In genomic region chr2:104078431-104079157, GRCh38 we compare ENCODE assay signal across 21 cellular contexts.
A peak's percentile ranks its signal among the peaks of the same experiment; 100 is the strongest.
DNase-seq lines count a peak whose midpoint lies in the region; ATAC-seq, FAIRE-seq and TF ChIP-seq lines count a peak whose summit lies in the region.
"Had no signal": no experiment of that assay in that cellular context is flagged by ENCODE, and none has a peak within 500 bp of the region (broad histone marks: within the 10 kb centered on the region; RNA-seq: fewer than 3 reads in every experiment).

No MANE protein-coding gene starts in this region.

- peak; percentile 53 to 64; a peak in 3 of 6 replicates for ATAC-seq in A549
- no peak for ATAC-seq in GM18858 (IDR thresholded peaks at IDR 0.05; ENCODE audit: unreplicated experiment)
- ATAC-seq: activated CD8-positive, alpha-beta T cell treated with anti-CD3 and anti-CD28 coated beads, Interleukin-2, amount 10 ng/mL, durations not matched to agents 7 days and 5 days; GM12878; T-cell had no signal

- peaks cover 3% of the 10 kb centered on the region for H3K36me3 Mint-ChIP-seq in brain
- H3K36me3 Mint-ChIP-seq: activated naive CD8-positive, alpha-beta T cell; T-cell had no signal

- TF ChIP-seq RAD21 in A549 (conservative IDR thresholded peaks at IDR 0.05 in 1 of 2, IDR thresholded peaks at IDR 0.05 in 1 of 2) = peak in 1 of 2 experiments; percentile 32; a peak in 2 of 5 replicates

- H2BK15ac ChIP-seq in mesendoderm (replicated peaks; ENCODE audit: low read depth) (no peak overlapping the region), mesenchymal stem cell (ENCODE audit: low read depth, poor library complexity, severe bottlenecking) (no peak overlapping the region)

- H3K79me1 ChIP-seq in mesendoderm (ENCODE audit: low read length) (no peaks in the 10 kb centered on the region), mesenchymal stem cell (replicated peaks; ENCODE audit: low read length, poor library complexity, severe bottlenecking) (no peaks in the 10 kb centered on the region)

- no peak for TF ChIP-seq POLR2A in A549 (IDR thresholded peaks at IDR 0.05; ENCODE audit: low read length)

- H4K5ac ChIP-seq in mesendoderm (ENCODE audit: low read length) = no peak overlapping the region

- H3K4me2 ChIP-seq in A549 (no peak overlapping the region), mesendoderm (ENCODE audit: low read length) (no peak overlapping the region), mesenchymal stem cell (ENCODE audit: low read length, poor library complexity, severe bottlenecking) (no peak overlapping the region)

- no peak overlapping the region for H3K27ac ChIP-seq in A549
- no peak overlapping the region for H3K27ac ChIP-seq in mesendoderm (ENCODE audit: low read depth, low read length)
- H3K27ac ChIP-seq in mesenchymal stem cell (ENCODE audit: low read length, poor library complexity, severe bottlenecking) = no peak overlapping the region
- H3K27ac ChIP-seq: brain microvascular endothelial cell, esophagus muscularis mucosa, RWPE1 had no signal

- H3K4ac ChIP-seq in mesendoderm (ENCODE audit: low read depth, low read length) = no peak overlapping the region
- H3K4ac ChIP-seq in mesenchymal stem cell (ENCODE audit: low read depth in 1 of 2, low read length in 2 of 2) = no peak overlapping the region

- peak; percentile 35 for TF ChIP-seq CTCF in A549 (IDR thresholded peaks at IDR 0.05)
- peak; percentile 17 to 43 for TF ChIP-seq CTCF in brain (conservative IDR thresholded peaks at IDR 0.05)

- H3K23ac ChIP-seq in mesendoderm (ENCODE audit: low read length) (no peak overlapping the region), mesenchymal stem cell (ENCODE audit: low read length in 2 of 2) (no peak overlapping the region)

- H3K4me3 Mint-ChIP-seq in brain = no peak overlapping the region
- H3K4me3 Mint-ChIP-seq: activated CD8-positive, alpha-beta T cell treated with anti-CD3 and anti-CD28 coated beads, Interleukin-2, amount 10 ng/mL, durations not matched to agents 7 days and 5 days; activated naive CD8-positive, alpha-beta T cell; T-cell had no signal

- no peak overlapping the region for H3K14ac ChIP-seq in mesenchymal stem cell (ENCODE audit: low read length in 2 of 2)

- no peaks in the 10 kb centered on the region for H3K36me3 ChIP-seq in H7 (replicated peaks; ENCODE audit: control insufficient read depth, insufficient read depth, low read length)
- H3K36me3 ChIP-seq in mesendoderm (ENCODE audit: control insufficient read depth, insufficient read depth, low read length) = no peaks in the 10 kb centered on the region
- H3K36me3 ChIP-seq in mesenchymal stem cell (ENCODE audit: control insufficient read depth in 1 of 2, insufficient read depth in 2 of 2, low read depth in 1 of 2, low read length in 2 of 2) = peaks cover 0 to 2% of the 10 kb centered on the region in 2 experiments
- H3K36me3 ChIP-seq: brain microvascular endothelial cell, esophagus muscularis mucosa had no signal

- no peaks in the 10 kb centered on the region for H3K4me1 Mint-ChIP-seq in brain
- H3K4me1 Mint-ChIP-seq: T-cell had no signal

- no peak overlapping the region for H2AK5ac ChIP-seq in mesendoderm (ENCODE audit: low read length)
- no peak overlapping the region for H2AK5ac ChIP-seq in mesenchymal stem cell (ENCODE audit: low read length, severe bottlenecking)

- no peak overlapping the region for H3K27ac Mint-ChIP-seq in brain
- H3K27ac Mint-ChIP-seq: activated CD8-positive, alpha-beta T cell treated with anti-CD3 and anti-CD28 coated beads, Interleukin-2, amount 10 ng/mL, durations not matched to agents 7 days and 5 days; activated naive CD8-positive, alpha-beta T cell; T-cell had no signal

- no peaks in the 10 kb centered on the region for H3K79me2 ChIP-seq in mesendoderm (ENCODE audit: control insufficient read depth, insufficient read depth, low read length)

- DNase-seq in A549 (ENCODE audit: low read depth in 1 of 2, low spot score in 1 of 2) (peak in 1 of 2 experiments; percentile 2), H7 (peak; percentile 5), mesendoderm (peak; percentile 13), amniotic stem cell (lab: John Stamatoyannopoulos, UW) (no peak), mesenchymal stem cell (no peak), GM19239 (ENCODE audit: insufficient read length, low spot score) (no peak)
- DNase-seq: activated CD8-positive, alpha-beta T cell treated with anti-CD3 and anti-CD28 coated beads, Interleukin-2, amount 10 ng/mL, durations not matched to agents 7 days and 5 days; activated T-cell treated with anti-CD3 and anti-CD28 coated beads, Interleukin-2, amount 50 U/mL, for 48 hours; brain microvascular endothelial cell; dermis blood vessel endothelial cell; KBM-7; NCI-H1048; NCI-H774; T-cell had no signal

- H3K4me3 ChIP-seq in A549 = no peak overlapping the region
- no peak overlapping the region for H3K4me3 ChIP-seq in H7 (ENCODE audit: insufficient read depth, low read depth, low read length)
- H3K4me3 ChIP-seq in mesendoderm (ENCODE audit: low read length) = no peak overlapping the region
- H3K4me3 ChIP-seq in mesenchymal stem cell (ENCODE audit: insufficient read depth in 1 of 2, low read depth in 1 of 2, low read length in 2 of 2) = no peak overlapping the region
- H3K4me3 ChIP-seq: esophagus muscularis mucosa, GM12878 had no signal

- no peak overlapping the region for H2AFZ ChIP-seq in mesenchymal stem cell (ENCODE audit: low read depth, low read length)

- WGBS in A549 (ENCODE audit: missing lambda C conversion rate) = 80% methylated on average over 1 of the region's 9 CpGs
- WGBS in mesendoderm (ENCODE audit: extremely low coverage, insufficient coverage, low lambda C conversion rate) = no CpG with 5 or more reads among the region's 9 CpGs
- WGBS in mesenchymal stem cell = 79% methylated on average over 6 of the region's 9 CpGs

- no peak overlapping the region for H4K91ac ChIP-seq in mesenchymal stem cell (ENCODE audit: low read length)

- no peak overlapping the region for H4K8ac ChIP-seq in mesendoderm (ENCODE audit: low read depth, low read length)
- H4K8ac ChIP-seq in mesenchymal stem cell (ENCODE audit: low read length) = no peak overlapping the region

- H2BK5ac ChIP-seq in mesendoderm (ENCODE audit: low read length) (no peak overlapping the region), mesenchymal stem cell (ENCODE audit: low read depth, low read length, poor library complexity, severe bottlenecking) (no peak overlapping the region)

- no peak for TF ChIP-seq EP300 in A549 (IDR thresholded peaks at IDR 0.05)

- CTCF ChIA-PET in A549 (lab: Yijun Ruan, JAX) = no interaction called here

- no peaks in the 10 kb centered on the region for H3K27me3 ChIP-seq in H7 (ENCODE audit: control insufficient read depth, insufficient read depth, low read length)
- H3K27me3 ChIP-seq in mesendoderm (ENCODE audit: insufficient read depth, low read length, poor library complexity) = no peaks in the 10 kb centered on the region
- H3K27me3 ChIP-seq in mesenchymal stem cell (ENCODE audit: control insufficient read depth in 1 of 2, insufficient read depth in 1 of 2, low read length in 2 of 2) = no peaks in the 10 kb centered on the region
- H3K27me3 ChIP-seq: brain microvascular endothelial cell, esophagus muscularis mucosa had no signal

- H3K56ac ChIP-seq in mesendoderm (ENCODE audit: low read length) = no peak overlapping the region

- peaks cover 6 to 40% (median 12%) of the 10 kb centered on the region in 5 experiments for H3K9me3 Mint-ChIP-seq in brain

- H3K9ac ChIP-seq in mesendoderm (ENCODE audit: low read length) = no peak overlapping the region
- H3K9ac ChIP-seq in mesenchymal stem cell (ENCODE audit: low read length) = no peak overlapping the region

- no peaks in the 10 kb centered on the region for H3K4me1 ChIP-seq in A549
- H3K4me1 ChIP-seq in mesendoderm (ENCODE audit: control insufficient read depth, low read depth, low read length) = no peaks in the 10 kb centered on the region
- peaks cover 4% of the 10 kb centered on the region for H3K4me1 ChIP-seq in mesenchymal stem cell (ENCODE audit: control insufficient read depth, insufficient read depth, low read depth, low read length)
- H3K4me1 ChIP-seq: esophagus muscularis mucosa had no signal

- no peak overlapping the region for H2BK12ac ChIP-seq in mesenchymal stem cell (ENCODE audit: low read length in 2 of 2)

- H2BK120ac ChIP-seq in mesendoderm (ENCODE audit: low read depth, low read length) (no peak overlapping the region), mesenchymal stem cell (ENCODE audit: low read depth, low read length) (no peak overlapping the region)

- no peaks in the 10 kb centered on the region for H3K27me3 Mint-ChIP-seq in brain
- H3K27me3 Mint-ChIP-seq: activated naive CD8-positive, alpha-beta T cell; T-cell had no signal

- POLR2A ChIA-PET in A549 (lab: Yijun Ruan, JAX) = no interaction called here

- FAIRE-seq in A549 (lab: Jason Lieb, UNC) (no peak), GM19239 (lab: Jason Lieb, UNC) (no peak)
- FAIRE-seq: GM12878, urothelium cell line had no signal

- H3K18ac ChIP-seq in mesendoderm (ENCODE audit: low read length) = no peak overlapping the region
- H3K18ac ChIP-seq in mesenchymal stem cell (ENCODE audit: low read depth in 1 of 2, low read length in 2 of 2) = no peak overlapping the region

- H3K9me3 ChIP-seq in A549 = no peaks in the 10 kb centered on the region
- H3K9me3 ChIP-seq in mesenchymal stem cell (ENCODE audit: control insufficient read depth, low read length) = peaks cover 3% of the 10 kb centered on the region
- H3K9me3 ChIP-seq: esophagus muscularis mucosa had no signal

TF ChIP-seq in A549, 52 proteins besides CTCF, POLR2A, EP300 and RAD21:
- TF ChIP-seq TP53 (CRISPR knock-in tag; IDR thresholded peaks at IDR 0.05) = no peak
- TF ChIP-seq SMC3 (IDR thresholded peaks at IDR 0.05) = peak; percentile 34; the same call in 1 of the 3 replicates
TF ChIP-seq in A549: peak in this region for 1.

Comparison
In these comparisons a context has a peak if more than half of its experiments do, and no peak if none do; other contexts are left out.
1. DNase-seq: peak in H7 (single experiment) and mesendoderm (single experiment); none in amniotic stem cell (single experiment), mesenchymal stem cell (single experiment) and GM19239 (single experiment).